Comparison of ENCODE assay signal across 22 cellular contexts in the genomic region with DNA sequence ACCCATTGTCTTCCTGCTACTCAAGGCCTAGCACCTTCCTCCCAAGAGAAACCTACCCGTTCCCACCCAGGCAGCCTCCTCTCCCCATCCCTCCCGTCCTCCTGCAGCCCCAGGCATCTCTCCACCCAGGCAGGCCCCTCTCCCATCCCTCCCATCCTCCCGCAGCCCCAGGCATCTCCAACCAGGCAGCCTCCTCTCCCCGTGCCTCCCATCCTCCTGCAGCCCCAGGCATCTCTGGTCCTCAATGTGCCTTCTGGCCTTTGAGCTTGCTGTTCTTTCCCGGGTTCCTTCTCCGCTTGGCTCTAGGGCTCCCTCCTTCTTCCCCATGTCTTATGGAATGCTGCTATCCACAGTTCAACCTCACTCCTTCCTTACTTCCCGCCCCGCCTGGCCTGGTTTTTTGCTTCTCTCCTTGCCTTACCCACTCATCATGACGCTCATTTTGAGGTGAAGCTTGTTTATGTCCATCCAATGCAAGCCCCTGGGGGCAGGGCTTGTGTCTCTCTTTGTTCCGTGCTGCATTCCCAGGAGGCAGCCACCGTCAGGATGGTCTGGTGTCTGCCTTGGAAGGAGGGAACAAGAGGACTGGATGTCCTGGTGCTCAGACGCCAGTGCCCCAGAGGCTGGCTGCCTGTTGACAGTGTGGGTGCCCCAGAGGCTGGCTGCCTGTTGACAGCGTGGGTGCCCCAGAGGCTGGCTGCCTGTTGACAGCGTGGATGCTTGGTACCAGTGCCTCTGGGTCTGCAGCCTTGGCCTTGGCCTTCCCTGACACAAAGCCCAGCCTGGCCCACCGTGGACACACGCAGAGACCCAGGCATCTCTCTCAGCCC.
DNase-seq lines count a peak whose midpoint lies in the region; TF ChIP-seq lines count a peak whose summit lies in the region.
"Had no signal": no experiment of that assay in that cellular context is flagged by ENCODE, and none has a peak within 500 bp of the region (broad histone marks: within the 10 kb centered on the region; RNA-seq: fewer than 3 reads in every experiment).

No MANE protein-coding gene starts in this region.

- H3K27me3 Mint-ChIP-seq in type B pancreatic cell (no peaks in the 10 kb centered on the region), HFFc6 (ENCODE audit: insufficient read depth) (no peaks in the 10 kb centered on the region; the same call in 1 of the 2 replicates)

- no peak overlapping the region for H3K4ac ChIP-seq in neuronal stem cell (ENCODE audit: low read length)

- no peaks in the 10 kb centered on the region for H3K9me3 ChIP-seq in neuronal stem cell (replicated peaks in 1 of 2; ENCODE audit: control insufficient read depth in 2 of 2, insufficient read depth in 1 of 2, low read depth in 1 of 2, low read length in 2 of 2)
- H3K9me3 ChIP-seq: gastrocnemius medialis, SJSA1 had no signal

- H3K4me1 ChIP-seq in neuronal stem cell (ENCODE audit: control insufficient read depth in 2 of 2, insufficient read depth in 1 of 2, low read depth in 1 of 2, low read length in 2 of 2): peaks cover 5 to 8% of the 10 kb centered on the region in 2 donors
- H3K4me1 ChIP-seq: gastrocnemius medialis, SJSA1 had no signal

- no peaks in the 10 kb centered on the region for H3K79me1 ChIP-seq in neuronal stem cell (ENCODE audit: low read depth, low read length)

- no peak overlapping the region for H3K4me3 ChIP-seq in neuronal stem cell (ENCODE audit: low read length in 2 of 2)
- H3K4me3 ChIP-seq: gastrocnemius medialis, SJSA1 had no signal

- H3K27ac Mint-ChIP-seq in type B pancreatic cell (peak overlapping the region; percentile 24), HFFc6 (no peak overlapping the region)
- H3K27ac Mint-ChIP-seq: memory B cell; naive thymus-derived CD4-positive, alpha-beta T cell; progenitor cell of endocrine pancreas had no signal

- no peak overlapping the region for H2AFZ ChIP-seq in neuronal stem cell (ENCODE audit: low read length)

- H3K4me1 Mint-ChIP-seq in type B pancreatic cell (ENCODE audit: unreplicated experiment) (peaks cover 15% of the 10 kb centered on the region), HFFc6 (ENCODE audit: low read depth) (no peaks in the 10 kb centered on the region)
- H3K4me1 Mint-ChIP-seq: memory B cell; naive thymus-derived CD4-positive, alpha-beta T cell had no signal

- H4K8ac ChIP-seq in neuronal stem cell (ENCODE audit: low read depth, low read length): no peak overlapping the region

- TF ChIP-seq CTCF in type B pancreatic cell (conservative IDR thresholded peaks at IDR 0.05) (no peak), HFFc6 (IDR thresholded peaks at IDR 0.05) (no peak)

- no peak overlapping the region for H3K23ac ChIP-seq in neuronal stem cell (ENCODE audit: low read depth, low read length, poor library complexity)

- DNase-seq in activated naive CD4-positive, alpha-beta T cell treated with anti-CD3 and anti-CD28 coated beads, Interleukin-2, amount 50 U/mL, for 16 hours: peak; percentile 3
- no peak for DNase-seq in activated naive CD4-positive, alpha-beta T cell treated with Interleukin-2 at 50 U/mL for 16 hours
- peak; percentile 39 for DNase-seq in activated CD8-positive, alpha-beta memory T cell treated with anti-CD3 and anti-CD28 coated beads, Interleukin-2, amount 50 U/mL, for 48 hours
- DNase-seq in neuronal stem cell (ENCODE audit: low spot score): no peak
- DNase-seq in type B pancreatic cell (ENCODE audit: extremely low spot score, unreplicated experiment): peak; percentile 53
- DNase-seq in stimulated activated CD4-positive, alpha-beta T cell treated with anti-CD3 and anti-CD28 coated beads, Interleukin-12 subunit alpha, Interleukin-12 subunit beta, amount 100 ng/mL, for 4 hours: no peak
- DNase-seq in NCI-H1048 (lab: John Stamatoyannopoulos, UW): no peak
- DNase-seq in HFFc6: no peak
- DNase-seq: ACHN; activated CD4-positive, CD25-positive, alpha-beta regulatory T cell; amniotic stem cell; central memory CD4-positive, alpha-beta T cell; EL; gastrocnemius medialis; naive thymus-derived CD4-positive, alpha-beta T cell; NCI-H1092; small intestine; stimulated activated CD4-positive, alpha-beta T cell treated with anti-CD3 and anti-CD28 coated beads, Interleukin-4, amount 100 ng/mL, for 4 hours had no signal

- H3K36me3 Mint-ChIP-seq in type B pancreatic cell (no peaks in the 10 kb centered on the region), HFFc6 (ENCODE audit: low read depth) (peaks cover 12% of the 10 kb centered on the region)
- H3K36me3 Mint-ChIP-seq: memory B cell; naive thymus-derived CD4-positive, alpha-beta T cell had no signal

- H2BK5ac ChIP-seq in neuronal stem cell (ENCODE audit: low read length): no peak overlapping the region

- H3K4me3 Mint-ChIP-seq in type B pancreatic cell (no peak overlapping the region), HFFc6 (no peak overlapping the region)
- H3K4me3 Mint-ChIP-seq: memory B cell; naive thymus-derived CD4-positive, alpha-beta T cell had no signal

- H3K36me3 ChIP-seq in neuronal stem cell (replicated peaks in 1 of 2; ENCODE audit: control insufficient read depth in 2 of 2, insufficient read depth in 2 of 2, low read length in 2 of 2): no peaks in the 10 kb centered on the region
- H3K36me3 ChIP-seq: gastrocnemius medialis, SJSA1 had no signal

- H3K27me3 ChIP-seq in neuronal stem cell (ENCODE audit: control insufficient read depth in 3 of 3, insufficient read depth in 3 of 3, low read depth in 1 of 3, low read length in 3 of 3): no peaks in the 10 kb centered on the region
- H3K27me3 ChIP-seq: SJSA1 had no signal

- H3K27ac ChIP-seq in neuronal stem cell (replicated peaks; ENCODE audit: low read length): no peak overlapping the region
- H3K27ac ChIP-seq: C4-2B, gastrocnemius medialis, SJSA1 had no signal

- no peak overlapping the region for H3K9ac ChIP-seq in neuronal stem cell (ENCODE audit: low read depth, low read length, poor library complexity)

- no CpG with 5 or more reads among the region's 16 CpGs for WGBS in neuronal stem cell (ENCODE audit: extremely low coverage in 2 of 2, insufficient read length in 2 of 2, insufficient replicate concordance in 1 of 2), 2 donors

- H2BK120ac ChIP-seq in neuronal stem cell (ENCODE audit: low read depth, low read length): no peak overlapping the region

- no peak overlapping the region for H2BK12ac ChIP-seq in neuronal stem cell (ENCODE audit: low read length)

- H2BK15ac ChIP-seq in neuronal stem cell (ENCODE audit: low read length): no peak overlapping the region

- H3K14ac ChIP-seq in neuronal stem cell (ENCODE audit: low read length): peak overlapping the region; percentile 79

- H3K4me2 ChIP-seq in neuronal stem cell (ENCODE audit: insufficient read depth, low read length, poor library complexity, severe bottlenecking): no peak overlapping the region

- H2AK5ac ChIP-seq in neuronal stem cell (ENCODE audit: low read depth, low read length): peak overlapping the region; percentile 78

- H4K91ac ChIP-seq in neuronal stem cell (ENCODE audit: low read depth, low read length, poor library complexity): peak overlapping the region; percentile 60

- H3K9me3 Mint-ChIP-seq in type B pancreatic cell (no peaks in the 10 kb centered on the region), HFFc6 (peaks cover 63% of the 10 kb centered on the region)
- H3K9me3 Mint-ChIP-seq: memory B cell; naive thymus-derived CD4-positive, alpha-beta T cell had no signal

- peak overlapping the region; percentile 42 for H3K18ac ChIP-seq in neuronal stem cell (ENCODE audit: low read length)

Comparison
In these comparisons a context has a peak if more than half of its experiments do, and no peak if none do; other contexts are left out.
1. DNase-seq: peak in activated naive CD4-positive, alpha-beta T cell treated with anti-CD3 and anti-CD28 coated beads, Interleukin-2, amount 50 U/mL, for 16 hours (single experiment), activated CD8-positive, alpha-beta memory T cell treated with anti-CD3 and anti-CD28 coated beads, Interleukin-2, amount 50 U/mL, for 48 hours (single experiment) and type B pancreatic cell (single experiment); none in activated naive CD4-positive, alpha-beta T cell treated with Interleukin-2 at 50 U/mL for 16 hours (single experiment), neuronal stem cell (single experiment), stimulated activated CD4-positive, alpha-beta T cell treated with anti-CD3 and anti-CD28 coated beads, Interleukin-12 subunit alpha, Interleukin-12 subunit beta, amount 100 ng/mL, for 4 hours (single experiment), NCI-H1048 (single experiment) and HFFc6 (single experiment).